11 cellular contexts compared by ENCODE assay signal in the genomic region with DNA sequence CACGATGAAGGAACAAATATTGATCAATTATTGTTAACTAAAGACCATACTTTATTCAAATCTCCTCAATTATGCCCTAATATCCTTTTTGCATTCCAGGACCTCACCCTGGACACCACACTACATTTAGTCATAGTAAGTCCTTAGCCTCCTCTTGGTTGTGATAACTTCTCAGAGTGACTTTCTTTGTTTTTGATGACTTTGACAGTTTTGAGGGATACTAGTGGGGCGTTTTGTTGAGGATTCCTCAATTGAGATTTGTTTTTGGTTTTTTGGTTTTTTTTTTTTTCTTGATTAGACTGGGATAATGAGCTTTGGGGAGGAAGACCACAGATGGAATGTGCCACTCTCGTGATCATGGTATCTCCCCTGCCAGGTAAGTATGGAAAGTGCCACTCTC.
"Had no signal": no experiment of that assay in that cellular context is flagged by ENCODE, and none has a peak within 500 bp of the region (broad histone marks: within the 10 kb centered on the region; RNA-seq: fewer than 3 reads in every experiment).

No MANE protein-coding gene starts in this region.

- H3K4me1 ChIP-seq: HAP-1 had no signal

- H3K9me3 Mint-ChIP-seq: GM23338, H9, HFFc6 had no signal

- H3K9ac ChIP-seq: GM23248 had no signal

- H3K27ac Mint-ChIP-seq: GM23338, H9, HFFc6 had no signal

- H3K36me3 ChIP-seq: HAP-1 had no signal

- H3K27ac ChIP-seq: GM23248 had no signal

- H3K9me3 ChIP-seq: HAP-1 had no signal

- H2AFZ ChIP-seq: GM23248, GM23338 had no signal

- H3K4me3 ChIP-seq: GM23248, GM23338, HAP-1 had no signal

- FAIRE-seq: H1, H54 had no signal

- H3K4me2 ChIP-seq: GM23338 had no signal

- H3K4me3 Mint-ChIP-seq: GM23338, H9, HFFc6 had no signal

- DNase-seq: GM23248, GOT3, H7, H9, HCEC 1CT, HFFc6 had no signal

- ATAC-seq: GM23338, HCT116 had no signal
